16 cellular contexts compared by ENCODE assay signal in the genomic region with DNA sequence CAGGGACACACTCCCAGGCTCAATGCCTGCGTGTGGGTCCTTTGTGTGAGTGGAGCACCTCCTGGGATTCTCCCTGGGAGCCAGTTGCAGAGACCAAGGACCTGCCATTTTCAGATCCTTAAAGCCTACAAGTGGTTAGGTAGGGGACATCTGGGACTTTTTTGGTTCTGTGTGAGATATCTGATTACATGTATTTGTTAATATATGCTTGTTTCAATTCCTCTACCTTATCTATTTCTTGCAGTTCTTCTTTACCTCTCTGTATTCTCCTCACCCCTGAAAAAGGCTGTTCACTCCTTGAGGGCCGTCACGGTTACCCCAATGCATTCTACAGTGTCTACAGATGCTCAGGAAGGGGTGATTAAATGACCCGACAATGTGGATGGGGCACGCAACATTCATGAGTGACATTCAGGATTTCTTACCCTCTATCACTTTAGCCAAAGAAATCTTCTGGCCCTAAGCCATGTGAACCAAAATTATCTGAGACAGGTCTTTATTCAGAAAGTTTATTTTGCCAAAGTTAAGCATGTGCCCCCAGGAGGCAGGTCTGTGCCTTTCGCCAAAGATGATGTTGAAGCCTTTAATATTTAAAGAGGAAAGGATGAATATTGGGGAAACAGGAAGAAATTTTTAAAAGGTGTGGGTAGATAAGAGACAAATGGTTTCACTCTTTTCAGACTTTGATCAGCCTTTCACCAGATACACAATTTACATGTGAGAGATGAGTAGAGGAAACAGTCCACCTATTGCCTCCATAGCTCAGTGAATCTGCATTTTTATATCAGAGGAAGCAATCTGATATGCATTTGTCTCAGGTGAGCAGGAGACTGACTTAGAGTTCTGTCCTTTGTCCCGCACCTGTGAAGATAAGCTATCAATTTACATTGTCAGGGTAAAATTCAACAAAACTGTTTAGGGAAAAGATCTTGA. TPM values are rescaled to one million over a fixed set of nuclear protein-coding genes. Genes with fewer than 3 reads are reported as not detected.
DNase-seq lines count a peak whose midpoint lies in the region; ATAC-seq and TF ChIP-seq lines count a peak whose summit lies in the region.
"Had no signal": no experiment of that assay in that cellular context is flagged by ENCODE, and none has a peak within 500 bp of the region (broad histone marks: within the 10 kb centered on the region; RNA-seq: fewer than 3 reads in every experiment).

No MANE protein-coding gene starts in this region.

- H2AFZ ChIP-seq in OCI-LY7 (ENCODE audit: low read length) (no peak overlapping the region), mammary epithelial cell (ENCODE audit: low read depth, low read length) (no peak overlapping the region)
- H2AFZ ChIP-seq: parathyroid adenoma had no signal

- dilution Hi-C loops in mammary epithelial cell (cut with HindIII; ENCODE audit: low sequenced_read_pairs) = no loop called here

- BruUV-seq in OCI-LY7 (replicated peaks; lab: Mats Ljungman, UMichigan) (no TSS peak), mammary epithelial cell (replicated peaks; lab: Mats Ljungman, UMichigan) (no TSS peak)

- H3K27me3 ChIP-seq in gastrocnemius medialis (no peaks in the 10 kb centered on the region), mammary epithelial cell (ENCODE audit: insufficient read depth, low read length) (no peaks in the 10 kb centered on the region)

- H3K4me3 ChIP-seq in OCI-LY7 (ENCODE audit: low read depth, low read length, poor library complexity, severe bottlenecking) (no peak overlapping the region), gastrocnemius medialis (no peak overlapping the region), mammary epithelial cell (replicated peaks in 1 of 3; ENCODE audit: insufficient read depth in 1 of 3, low read depth in 2 of 3, low read length in 3 of 3) (no peak overlapping the region)
- H3K4me3 ChIP-seq: lung had no signal

- no peak for DNase-seq in activated naive CD4-positive, alpha-beta T cell treated with anti-CD3 and anti-CD28 coated beads, Interleukin-2, amount 10 ng/mL, durations not matched to agents 7 days and 5 days
- DNase-seq in activated naive CD4-positive, alpha-beta T cell treated with anti-CD3 and anti-CD28 coated beads, Interleukin-2, amount 50 U/mL, for 72 hours (ENCODE audit: low spot score in 2 of 2) = no peak
- DNase-seq in OCI-LY7 (ENCODE audit: low spot score) (no peak), gastrocnemius medialis (no peak), mammary epithelial cell (no peak), SIG-M5 treated with dmso at 0.1 percent for 504 hours (lab: John Stamatoyannopoulos, UW; ENCODE audit: unreplicated experiment) (no peak)
- DNase-seq in stimulated activated CD4-positive, alpha-beta T cell treated with anti-CD3 and anti-CD28 coated beads, Interleukin-4, amount 100 ng/mL, for 1 hour = no peak
- DNase-seq: ACHN; activated CD8-positive, alpha-beta memory T cell treated with anti-CD3 and anti-CD28 coated beads for 24 hours; cortex of kidney; DMS 273 treated with DMSO at 0.1 percent for 48 hours; stimulated activated CD8-positive, alpha-beta memory T cell treated with anti-CD3 and anti-CD28 coated beads, Interleukin-4, amount 100 ng/mL, for 48 hours; T-helper 1 cell had no signal

- no peaks in the 10 kb centered on the region for H3K9me2 ChIP-seq in OCI-LY7 (ENCODE audit: insufficient read depth, low read length)

- H3K9me3 Mint-ChIP-seq in activated naive CD4-positive, alpha-beta T cell treated with anti-CD3 and anti-CD28 coated beads, Interleukin-2, amount 10 ng/mL, durations not matched to agents 7 days and 5 days = no peaks in the 10 kb centered on the region
- H3K9me3 Mint-ChIP-seq in activated naive CD4-positive, alpha-beta T cell treated with anti-CD3 and anti-CD28 coated beads, Interleukin-2, amount 50 U/mL, for 72 hours = peaks cover 0 to 3% of the 10 kb centered on the region in 2 donors

- POLR2A ChIA-PET in OCI-LY7 (lab: Charles Lee) = interaction anchor here (0.6 to 1.2 kb wide), 4 partner anchors 10 to 59 kb away, joined by 3 to 4 read pairs (median 3); no protein-coding TSS in a partner anchor

- H3K36me3 Mint-ChIP-seq in activated naive CD4-positive, alpha-beta T cell treated with anti-CD3 and anti-CD28 coated beads, Interleukin-2, amount 10 ng/mL, durations not matched to agents 7 days and 5 days = peaks cover 43% of the 10 kb centered on the region
- H3K36me3 Mint-ChIP-seq in activated naive CD4-positive, alpha-beta T cell treated with anti-CD3 and anti-CD28 coated beads, Interleukin-2, amount 50 U/mL, for 72 hours = peaks cover 1 to 35% of the 10 kb centered on the region in 2 donors

- intact Hi-C loops in OCI-LY7 (cut with micrococcal nuclease; ENCODE audit: unreplicated experiment) (no loop called here), gastrocnemius medialis (cut with DNase I; ENCODE audit: low total_unique reads) (no loop called here), mammary epithelial cell (cut with micrococcal nuclease) (no loop called here)

- H3K4me2 ChIP-seq in OCI-LY7 (ENCODE audit: low read length) = no peak overlapping the region
- no peak overlapping the region for H3K4me2 ChIP-seq in mammary epithelial cell (ENCODE audit: insufficient read depth, low read depth, low read length)

- H3K27ac ChIP-seq in OCI-LY7 (ENCODE audit: low read depth, low read length, poor library complexity, severe bottlenecking) (peak overlapping the region; percentile 6), gastrocnemius medialis (peak overlapping the region; percentile 12 to 53 (median 42)), mammary epithelial cell (ENCODE audit: insufficient read depth, low read depth, low read length) (no peak overlapping the region)
- H3K27ac ChIP-seq: parathyroid adenoma had no signal

- no peak for TF ChIP-seq POLR2A in gastrocnemius medialis (IDR thresholded peaks at IDR 0.05)

- in situ Hi-C loops in gastrocnemius medialis (cut with MboI; ENCODE audit: low sequenced_read_pairs in 4 of 4) (loop anchor here in 1 of 4 donors (25.0 kb wide), 1 partner anchor 615 kb away; no protein-coding TSS in a partner anchor), mammary epithelial cell (cut with MboI; ENCODE audit: low sequenced_read_pairs in 2 of 2) (loop anchor here in 1 of 2 donors (25.0 kb wide), 3 partner anchors 115 to 415 kb away; partner anchors contain the start of gene CREG1)

- WGBS in mammary epithelial cell (ENCODE audit: low coverage, missing lambda C conversion rate) = 98% methylated on average over 7 of the region's 7 CpGs

- no peak overlapping the region for H3K4me3 Mint-ChIP-seq in activated naive CD4-positive, alpha-beta T cell treated with anti-CD3 and anti-CD28 coated beads, Interleukin-2, amount 10 ng/mL, durations not matched to agents 7 days and 5 days

- TF ChIP-seq CTCF in OCI-LY7 (conservative IDR thresholded peaks at IDR 0.05; ENCODE audit: low read length) (0 out of 2 replicates have a peak, but pooled peaks have one; percentile 15), gastrocnemius medialis (IDR thresholded peaks at IDR 0.05 in 4 of 5, conservative IDR thresholded peaks at IDR 0.05 in 1 of 5) (no peak), mammary epithelial cell (conservative IDR thresholded peaks at IDR 0.05 in 1 of 2, IDR thresholded peaks at IDR 0.05 in 1 of 2; ENCODE audit: extremely low read depth in 1 of 2, insufficient read depth in 1 of 2, low read depth in 1 of 2, low read length in 2 of 2) (no peak)

- peaks cover 36% of the 10 kb centered on the region for H3K4me1 Mint-ChIP-seq in activated naive CD4-positive, alpha-beta T cell treated with anti-CD3 and anti-CD28 coated beads, Interleukin-2, amount 10 ng/mL, durations not matched to agents 7 days and 5 days

- H3K27me3 Mint-ChIP-seq in activated naive CD4-positive, alpha-beta T cell treated with anti-CD3 and anti-CD28 coated beads, Interleukin-2, amount 10 ng/mL, durations not matched to agents 7 days and 5 days = no peaks in the 10 kb centered on the region

- H3K79me2 ChIP-seq in OCI-LY7 (ENCODE audit: insufficient read depth, low read depth, low read length) (peaks cover 69% of the 10 kb centered on the region), mammary epithelial cell (ENCODE audit: insufficient read depth, low read length) (no peaks in the 10 kb centered on the region)
- H3K79me2 ChIP-seq: parathyroid adenoma had no signal

- H3K4me1 ChIP-seq in OCI-LY7 (ENCODE audit: insufficient read depth, low read length, poor library complexity, severe bottlenecking) (peaks cover 66% of the 10 kb centered on the region), gastrocnemius medialis (peaks cover 37 to 65% of the 10 kb centered on the region in 2 donors), mammary epithelial cell (ENCODE audit: insufficient read depth, low read length) (peaks cover 1% of the 10 kb centered on the region)

- H3K9me3 ChIP-seq in OCI-LY7 (ENCODE audit: low read length) = no peaks in the 10 kb centered on the region
- no peaks in the 10 kb centered on the region for H3K9me3 ChIP-seq in gastrocnemius medialis
- no peaks in the 10 kb centered on the region for H3K9me3 ChIP-seq in mammary epithelial cell (replicated peaks; ENCODE audit: insufficient read depth, low read length)

- ATAC-seq in activated naive CD4-positive, alpha-beta T cell treated with anti-CD3 and anti-CD28 coated beads, Interleukin-2, amount 50 U/mL, for 72 hours = no peak
- ATAC-seq in GM21717 (IDR thresholded peaks at IDR 0.05; ENCODE audit: unreplicated experiment) (peak; percentile 37), gastrocnemius medialis (no peak)

- peak overlapping the region; percentile 47 for H3K27ac Mint-ChIP-seq in activated naive CD4-positive, alpha-beta T cell treated with anti-CD3 and anti-CD28 coated beads, Interleukin-2, amount 10 ng/mL, durations not matched to agents 7 days and 5 days
- H3K27ac Mint-ChIP-seq in activated naive CD4-positive, alpha-beta T cell treated with anti-CD3 and anti-CD28 coated beads, Interleukin-2, amount 50 U/mL, for 72 hours = no peak overlapping the region

- H3K9ac ChIP-seq in mammary epithelial cell (ENCODE audit: insufficient read depth, low read length) = no peak overlapping the region
- H3K9ac ChIP-seq: parathyroid adenoma had no signal

- peaks cover 99% of the 10 kb centered on the region for H3K36me3 ChIP-seq in OCI-LY7 (ENCODE audit: insufficient read depth, low read length)
- H3K36me3 ChIP-seq in gastrocnemius medialis = no peaks in the 10 kb centered on the region
- H3K36me3 ChIP-seq in mammary epithelial cell (ENCODE audit: insufficient read depth, low read length) = no peaks in the 10 kb centered on the region

- H4K20me1 ChIP-seq in OCI-LY7 (ENCODE audit: insufficient read depth, low read length) = peaks cover 4% of the 10 kb centered on the region; the same call in 1 of the 2 replicates
- no peaks in the 10 kb centered on the region for H4K20me1 ChIP-seq in mammary epithelial cell (ENCODE audit: insufficient read depth, low read length)

- CTCF ChIA-PET in activated naive CD4-positive, alpha-beta T cell treated with anti-CD3 and anti-CD28 coated beads, Interleukin-2, amount 10 ng/mL, durations not matched to agents 7 days and 5 days (lab: Charles Lee) = interaction anchor here (0.9 to 1.9 kb wide), 2 partner anchors 11 to 40 kb away, joined by 3 to 8 read pairs; no protein-coding TSS in a partner anchor
- CTCF ChIA-PET in OCI-LY7 (lab: Charles Lee; ENCODE audit: unreplicated experiment) = interaction anchor here (0.6 kb wide), 1 partner anchor 22 kb away, joined by 3 read pairs; no protein-coding TSS in a partner anchor
- CTCF ChIA-PET in mammary epithelial cell (lab: Charles Lee; ENCODE audit: low non-redundant PET) = no interaction called here

RNA-seq across cellular contexts. Expression of gene MPZL1, which starts 44.6 kb away (rescaled TPM):
- total RNA-seq in activated naive CD4-positive, alpha-beta T cell treated with anti-CD3 and anti-CD28 coated beads, Interleukin-2, amount 50 U/mL, for 72 hours = 10 to 100 TPM; 26.8 to 33.0 TPM
- total RNA-seq in OCI-LY7 (2014; rRNA removed; shearing (Covaris generic)) = 36.2 and 48.9 TPM in 2 replicates
- 54.8 and 61.9 TPM in 2 replicates for total RNA-seq in OCI-LY7 (2022)
- total RNA-seq in gastrocnemius medialis = 10 to 100 TPM in 3 of 4 donors, 1 to 10 TPM in 1; 9.2 to 15.7 (median 11.7) TPM
- total RNA-seq in mammary epithelial cell = 100 to 1,000 TPM; 148 to 227 TPM
- 107 TPM for polyA plus RNA-seq in mammary epithelial cell
- polyA minus RNA-seq in mammary epithelial cell = 148 TPM

RNA-seq across cellular contexts. Expression of gene RCSD1, which starts 47.1 kb away (rescaled TPM):
- total RNA-seq in activated naive CD4-positive, alpha-beta T cell treated with anti-CD3 and anti-CD28 coated beads, Interleukin-2, amount 50 U/mL, for 72 hours = 10 to 100 TPM; 28.2 to 65.6 TPM
- total RNA-seq in OCI-LY7 (2014; rRNA removed; shearing (Covaris generic)) = 164 and 186 TPM in 2 replicates
- total RNA-seq in OCI-LY7 (2022) (161 and 180 TPM in 2 replicates), gastrocnemius medialis (10 to 100 TPM in 1 of 4 donors, 1 to 10 TPM in 3; 6.0 to 14.8 (median 7.5) TPM), mammary epithelial cell (1 to 10 TPM in 1 of 2 donors, under 1 TPM in 1; 0.82 to 4.0 TPM)
- polyA plus RNA-seq in mammary epithelial cell = 3.1 TPM
- not detected for polyA minus RNA-seq in mammary epithelial cell
